In genomic region chr5:141815796-141816180, GRCh38 we compare ENCODE assay signal across 33 cellular contexts.
DNase-seq lines count a peak whose midpoint lies in the region; ATAC-seq and TF ChIP-seq lines count a peak whose summit lies in the region.
"Had no signal": no experiment of that assay in that cellular context is flagged by ENCODE, and none has a peak within 500 bp of the region (broad histone marks: within the 10 kb centered on the region; RNA-seq: fewer than 3 reads in every experiment).

No MANE protein-coding gene starts in this region.

- H3K36me3 Mint-ChIP-seq in endodermal cell (ENCODE audit: low read depth), result no peaks in the 10 kb centered on the region
- H3K36me3 Mint-ChIP-seq: brain, natural killer cell had no signal

- H3K9ac ChIP-seq in endodermal cell (ENCODE audit: extremely low read depth, low read length, poor library complexity, severe bottlenecking), result no peak overlapping the region
- H3K9ac ChIP-seq in neural cell (ENCODE audit: low read length), result no peak overlapping the region

- H3K4me2 ChIP-seq in neural cell (ENCODE audit: low read length), result no peak overlapping the region

- H3K4me3 ChIP-seq in heart right ventricle (no peak overlapping the region), endodermal cell (ENCODE audit: low read length) (no peak overlapping the region), neural cell (ENCODE audit: low read length) (no peak overlapping the region), upper lobe of left lung (no peak overlapping the region)
- H3K4me3 ChIP-seq: mucosa of descending colon, ovary, Peyer's patch, spleen, transverse colon had no signal

- intact Hi-C loops in heart right ventricle (cut with DNase I) (loop anchor here in 7 of 10 donors (2.0 to 10.0 kb wide), 8 partner anchors 33 to 137 kb away; partner anchors contain the start of gene PCDH1 (in 3 of the 7)), cardiac septum (cut with DNase I) (no loop called here)

- H3K4me1 Mint-ChIP-seq in endodermal cell, result peaks cover 51% of the 10 kb centered on the region
- H3K4me1 Mint-ChIP-seq: activated CD4-positive, alpha-beta memory T cell treated with anti-CD3 and anti-CD28 coated beads, Interleukin-2, amount 10 ng/mL, durations not matched to agents 7 days and 5 days had no signal

- no peak for TF ChIP-seq EP300 in neural cell (conservative IDR thresholded peaks at IDR 0.05; ENCODE audit: poor library complexity, severe bottlenecking)
- TF ChIP-seq EP300 in upper lobe of left lung (IDR thresholded peaks at IDR 0.05), result no peak

- H3K9me3 ChIP-seq in heart right ventricle (no peaks in the 10 kb centered on the region), endodermal cell (ENCODE audit: control insufficient read depth, low read length) (no peaks in the 10 kb centered on the region), neural cell (ENCODE audit: low read length) (no peaks in the 10 kb centered on the region), upper lobe of left lung (no peaks in the 10 kb centered on the region)
- H3K9me3 ChIP-seq: mucosa of descending colon, ovary, Peyer's patch, spleen, transverse colon had no signal

- no peaks in the 10 kb centered on the region for H4K20me1 ChIP-seq in neural cell (ENCODE audit: insufficient read depth)

- ATAC-seq in heart right ventricle (no peak), upper lobe of left lung (ENCODE audit: low FRiP score in 2 of 2) (no peak)
- ATAC-seq: mucosa of descending colon, natural killer cell had no signal

- H3K79me2 ChIP-seq in neural cell (replicated peaks; ENCODE audit: insufficient read depth, low read length), result no peaks in the 10 kb centered on the region

- peaks cover under 1% of the 10 kb centered on the region for H3F3A ChIP-seq in neural cell (ENCODE audit: insufficient read depth, low read length, poor library complexity, severe bottlenecking)

- 88 to 92% methylated on average over 3 of the region's 3 CpGs for WGBS in heart right ventricle, 2 donors
- 93 to 96% methylated on average over 2 of the region's 3 CpGs for WGBS in endodermal cell (ENCODE audit: insufficient coverage in 1 of 2, insufficient read length in 1 of 2), 2 experiments
- 84 to 85% methylated on average over 3 of the region's 3 CpGs for WGBS in upper lobe of left lung, 2 donors

- H3K27ac Mint-ChIP-seq in endodermal cell, result peak overlapping the region; percentile 86
- H3K27ac Mint-ChIP-seq: activated CD4-positive, alpha-beta memory T cell treated with anti-CD3 and anti-CD28 coated beads, Interleukin-2, amount 10 ng/mL, durations not matched to agents 7 days and 5 days; activated naive CD4-positive, alpha-beta T cell treated with anti-CD3 and anti-CD28 coated beads for 36 hours; natural killer cell; T-helper 2 cell treated with Interferon-gamma antibody and Interleukin-4, amounts not matched to agents 5 μg/mL and 100 μg/mL, for 36 hours had no signal

- H3K36me3 ChIP-seq in heart right ventricle (no peaks in the 10 kb centered on the region), endodermal cell (ENCODE audit: control insufficient read depth, insufficient read depth, low read length) (no peaks in the 10 kb centered on the region), neural cell (ENCODE audit: insufficient read depth, low read length) (no peaks in the 10 kb centered on the region), upper lobe of left lung (no peaks in the 10 kb centered on the region)
- H3K36me3 ChIP-seq: ovary, Peyer's patch, spleen, transverse colon had no signal

- TF ChIP-seq RAD21 in neural cell (conservative IDR thresholded peaks at IDR 0.05), result no peak

- peaks cover 14% of the 10 kb centered on the region for H3K27me3 Mint-ChIP-seq in endodermal cell (ENCODE audit: insufficient read depth)
- H3K27me3 Mint-ChIP-seq: brain had no signal

- no peaks in the 10 kb centered on the region for H3K9me2 ChIP-seq in neural cell (ENCODE audit: insufficient read depth, low read length)

- peaks cover 6 to 71% (median 31%) of the 10 kb centered on the region in 9 donors for H3K4me1 ChIP-seq in heart right ventricle
- no peaks in the 10 kb centered on the region for H3K4me1 ChIP-seq in endodermal cell (ENCODE audit: control insufficient read depth, insufficient read depth, low read length)
- peaks cover 11 to 23% (median 18%) of the 10 kb centered on the region in 4 donors for H3K4me1 ChIP-seq in upper lobe of left lung

- no peak overlapping the region for H2AFZ ChIP-seq in neural cell (ENCODE audit: low read depth, low read length)

- H3K9me3 Mint-ChIP-seq in endodermal cell, result no peaks in the 10 kb centered on the region
- H3K9me3 Mint-ChIP-seq: activated CD4-positive, alpha-beta memory T cell treated with anti-CD3 and anti-CD28 coated beads, Interleukin-2, amount 10 ng/mL, durations not matched to agents 7 days and 5 days; activated naive CD4-positive, alpha-beta T cell treated with anti-CD3 and anti-CD28 coated beads for 36 hours; brain; natural killer cell; T-helper 2 cell treated with Interferon-gamma antibody and Interleukin-4, amounts not matched to agents 5 μg/mL and 100 μg/mL, for 36 hours had no signal

- peaks cover 0 to 17% (median 12%) of the 10 kb centered on the region in 7 donors for H3K27me3 ChIP-seq in heart right ventricle
- no peaks in the 10 kb centered on the region for H3K27me3 ChIP-seq in endodermal cell (ENCODE audit: control insufficient read depth, insufficient read depth, low read length, poor library complexity, severe bottlenecking)
- H3K27me3 ChIP-seq in neural cell (ENCODE audit: insufficient read depth, low read depth, low read length), result no peaks in the 10 kb centered on the region
- H3K27me3 ChIP-seq in upper lobe of left lung, result no peaks in the 10 kb centered on the region
- H3K27me3 ChIP-seq: ovary, Peyer's patch had no signal

- TF ChIP-seq CTCF in heart right ventricle (IDR thresholded peaks at IDR 0.05) (no peak), endodermal cell (conservative IDR thresholded peaks at IDR 0.05) (no peak), neural cell (IDR thresholded peaks at IDR 0.05; ENCODE audit: poor library complexity, severe bottlenecking) (no peak), upper lobe of left lung (IDR thresholded peaks at IDR 0.05) (no peak)

- H3K27ac ChIP-seq in heart right ventricle (peak overlapping the region; percentile 69 to 94 (median 82)), endodermal cell (ENCODE audit: low read depth, low read length) (no peak overlapping the region), neural cell (ENCODE audit: low read length) (peak overlapping the region; percentile 51), upper lobe of left lung (peak overlapping the region in 3 of 4 donors; percentile 26 to 73 (median 68))
- H3K27ac ChIP-seq: C4-2B, ovary had no signal

- DNase-seq in heart right ventricle (no peak), cardiac septum (ENCODE audit: low spot score) (no peak), endodermal cell (no peak), upper lobe of left lung (no peak), NCI-H1417 (lab: John Stamatoyannopoulos, UW) (no peak), occipital lobe (lab: John Stamatoyannopoulos, UW) (no peak)
- DNase-seq in stimulated activated CD4-positive, alpha-beta T cell treated with anti-CD3 and anti-CD28 coated beads, Interleukin-12 subunit alpha, Interleukin-12 subunit beta, amount 100 ng/mL, for 4 hours, result no peak
- DNase-seq: 8988T; activated CD4-positive, alpha-beta memory T cell treated with anti-CD3 and anti-CD28 coated beads, Interleukin-2, amount 10 ng/mL, durations not matched to agents 7 days and 5 days; activated CD4-positive, alpha-beta T cell treated with anti-CD3 and anti-CD28 coated beads for 1 hour; activated CD8-positive, alpha-beta memory T cell treated with anti-CD3 and anti-CD28 coated beads, Interleukin-2, amount 50 U/mL, for 48 hours; activated naive CD4-positive, alpha-beta T cell treated with anti-CD3 and anti-CD28 coated beads for 36 hours; COR-L47; DMS79; HCEC 1CT; islet precursor cell; Kasumi-1; mucosa of descending colon; natural killer cell; NCI-H1436; NCI-H2107; NCI-H345; NCI-H748 treated with DMSO at 0.1 percent for 48 hours; ovary; Peyer's patch; SIG-M5; stimulated activated CD4-positive, alpha-beta T cell treated with anti-CD3 and anti-CD28 coated beads, Interleukin-2, amount 100 ng/mL, for 48 hours; transverse colon had no signal

- no peak for TF ChIP-seq POLR2A in upper lobe of left lung (IDR thresholded peaks at IDR 0.05)

- H3K4me3 Mint-ChIP-seq in endodermal cell, result no peak overlapping the region
- H3K4me3 Mint-ChIP-seq: activated CD4-positive, alpha-beta memory T cell treated with anti-CD3 and anti-CD28 coated beads, Interleukin-2, amount 10 ng/mL, durations not matched to agents 7 days and 5 days; activated naive CD4-positive, alpha-beta T cell treated with anti-CD3 and anti-CD28 coated beads for 36 hours; natural killer cell; T-helper 2 cell treated with Interferon-gamma antibody and Interleukin-4, amounts not matched to agents 5 μg/mL and 100 μg/mL, for 36 hours had no signal

TF ChIP-seq in neural cell, 6 proteins besides CTCF, POLR2A, EP300 and RAD21 (continues in another document):
- TF ChIP-seq TAF1 (IDR thresholded peaks at IDR 0.05; ENCODE audit: low read depth) (no peak), POLR2AphosphoS5 (IDR thresholded peaks at IDR 0.05) (no peak), MXI1 (conservative IDR thresholded peaks at IDR 0.05; ENCODE audit: poor library complexity, severe bottlenecking) (no peak), EZH2 (IDR thresholded peaks at IDR 0.05; ENCODE audit: borderline replicate concordance, insufficient read depth, low read length, poor library complexity, severe bottlenecking) (no peak)
- TF ChIP-seq, protein P1, sequence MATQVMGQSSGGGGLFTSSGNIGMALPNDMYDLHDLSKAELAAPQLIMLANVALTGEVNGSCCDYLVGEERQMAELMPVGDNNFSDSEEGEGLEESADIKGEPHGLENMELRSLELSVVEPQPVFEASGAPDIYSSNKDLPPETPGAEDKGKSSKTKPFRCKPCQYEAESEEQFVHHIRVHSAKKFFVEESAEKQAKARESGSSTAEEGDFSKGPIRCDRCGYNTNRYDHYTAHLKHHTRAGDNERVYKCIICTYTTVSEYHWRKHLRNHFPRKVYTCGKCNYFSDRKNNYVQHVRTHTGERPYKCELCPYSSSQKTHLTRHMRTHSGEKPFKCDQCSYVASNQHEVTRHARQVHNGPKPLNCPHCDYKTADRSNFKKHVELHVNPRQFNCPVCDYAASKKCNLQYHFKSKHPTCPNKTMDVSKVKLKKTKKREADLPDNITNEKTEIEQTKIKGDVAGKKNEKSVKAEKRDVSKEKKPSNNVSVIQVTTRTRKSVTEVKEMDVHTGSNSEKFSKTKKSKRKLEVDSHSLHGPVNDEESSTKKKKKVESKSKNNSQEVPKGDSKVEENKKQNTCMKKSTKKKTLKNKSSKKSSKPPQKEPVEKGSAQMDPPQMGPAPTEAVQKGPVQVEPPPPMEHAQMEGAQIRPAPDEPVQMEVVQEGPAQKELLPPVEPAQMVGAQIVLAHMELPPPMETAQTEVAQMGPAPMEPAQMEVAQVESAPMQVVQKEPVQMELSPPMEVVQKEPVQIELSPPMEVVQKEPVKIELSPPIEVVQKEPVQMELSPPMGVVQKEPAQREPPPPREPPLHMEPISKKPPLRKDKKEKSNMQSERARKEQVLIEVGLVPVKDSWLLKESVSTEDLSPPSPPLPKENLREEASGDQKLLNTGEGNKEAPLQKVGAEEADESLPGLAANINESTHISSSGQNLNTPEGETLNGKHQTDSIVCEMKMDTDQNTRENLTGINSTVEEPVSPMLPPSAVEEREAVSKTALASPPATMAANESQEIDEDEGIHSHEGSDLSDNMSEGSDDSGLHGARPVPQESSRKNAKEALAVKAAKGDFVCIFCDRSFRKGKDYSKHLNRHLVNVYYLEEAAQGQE (IDR thresholded peaks at IDR 0.05; ENCODE audit: borderline replicate concordance), result no peak
